20 cellular contexts compared by ENCODE assay signal in genomic region chr9:125393426-125393825, GRCh38.
DNase-seq lines count a peak whose midpoint lies in the region; ATAC-seq and TF ChIP-seq lines count a peak whose summit lies in the region.
"Had no signal": no experiment of that assay in that cellular context is flagged by ENCODE, and none has a peak within 500 bp of the region (broad histone marks: within the 10 kb centered on the region; RNA-seq: fewer than 3 reads in every experiment).

No MANE protein-coding gene starts in this region.

- H3K27ac Mint-ChIP-seq in stimulated activated memory B cell treated with anti-CD40 and anti-IgM and Interleukin-4, amounts not matched to agents 10 μg/mL and 1 μg/mL and 100 μg/mL, for 72 hours, result no peak overlapping the region
- no peak overlapping the region for H3K27ac Mint-ChIP-seq in CD8-positive, alpha-beta T cell
- H3K27ac Mint-ChIP-seq: activated T-helper 1 cell treated with anti-CD3 and anti-CD28 coated beads, Interleukin-12 subunit alpha, Interleukin-12 subunit beta, Interleukin-2, Interleukin-4 antibody, amounts not matched to agents 30 ng/mL and 10 ng/mL and 1 ng/mL, durations not matched to agents 14 hours and 24 hours and 36 hours; CD4-positive, CD25-positive, alpha-beta regulatory T cell; nephron had no signal

- TF ChIP-seq CTCF in astrocyte of the spinal cord (IDR thresholded peaks at IDR 0.05; ENCODE audit: low read depth, low read length), result no peak
- TF ChIP-seq CTCF in CD8-positive, alpha-beta T cell (IDR thresholded peaks at IDR 0.05), result no peak
- no peak for TF ChIP-seq CTCF in right atrium auricular region (IDR thresholded peaks at IDR 0.05)

- POLR2A ChIA-PET in CD8-positive, alpha-beta T cell (lab: Charles Lee), result no interaction called here

- peaks cover 23% of the 10 kb centered on the region for H3K27me3 Mint-ChIP-seq in stimulated activated memory B cell treated with anti-CD40 and anti-IgM and Interleukin-4, amounts not matched to agents 10 μg/mL and 1 μg/mL and 100 μg/mL, for 72 hours
- H3K27me3 Mint-ChIP-seq in CD8-positive, alpha-beta T cell (ENCODE audit: low read depth), result no peaks in the 10 kb centered on the region

- H3K4me1 Mint-ChIP-seq in stimulated activated memory B cell treated with anti-CD40 and anti-IgM and Interleukin-4, amounts not matched to agents 10 μg/mL and 1 μg/mL and 100 μg/mL, for 72 hours, result no peaks in the 10 kb centered on the region
- H3K4me1 Mint-ChIP-seq in CD8-positive, alpha-beta T cell (ENCODE audit: low read depth), result no peaks in the 10 kb centered on the region
- H3K4me1 Mint-ChIP-seq: CD4-positive, CD25-positive, alpha-beta regulatory T cell; nephron had no signal

- DNase-seq in activated T-cell treated with anti-CD3 and anti-CD28 coated beads for 48 hours (ENCODE audit: low read depth) (peak; percentile 5), activated T-cell treated with anti-CD3 and anti-CD28 coated beads for 4 hours (no peak), HS-5 (ENCODE audit: low read depth) (peak; percentile 37), astrocyte of the spinal cord (ENCODE audit: low read depth, low spot score) (peak; percentile 53), right atrium auricular region (ENCODE audit: low spot score) (no peak)
- no peak for DNase-seq in CD8-positive, alpha-beta T cell
- DNase-seq in stimulated activated CD4-positive, alpha-beta T cell treated with anti-CD3 and anti-CD28 coated beads, Interleukin-12 subunit alpha, Interleukin-12 subunit beta, amount 100 ng/mL, for 4 hours, result no peak
- DNase-seq: activated CD4-positive, alpha-beta T cell treated with anti-CD3 and anti-CD28 coated beads, Interleukin-2, amount 50 U/mL, for 1 hour; amygdala; CD4-positive, CD25-positive, alpha-beta regulatory T cell; cortex of kidney; mesenchymal stem cell; MM.1S; NCI-H187 treated with DMSO at 0.1 percent for 48 hours; NCI-H510A treated with DMSO at 0.1 percent for 48 hours; psoas muscle had no signal

- no peaks in the 10 kb centered on the region for H3K36me3 ChIP-seq in CD8-positive, alpha-beta T cell (ENCODE audit: insufficient read depth, low read length)
- H3K36me3 ChIP-seq in right atrium auricular region, result no peaks in the 10 kb centered on the region

- no peak overlapping the region for H3K4me3 Mint-ChIP-seq in stimulated activated memory B cell treated with anti-CD40 and anti-IgM and Interleukin-4, amounts not matched to agents 10 μg/mL and 1 μg/mL and 100 μg/mL, for 72 hours
- no peak overlapping the region for H3K4me3 Mint-ChIP-seq in CD8-positive, alpha-beta T cell
- H3K4me3 Mint-ChIP-seq: activated T-helper 1 cell treated with anti-CD3 and anti-CD28 coated beads, Interleukin-12 subunit alpha, Interleukin-12 subunit beta, Interleukin-2, Interleukin-4 antibody, amounts not matched to agents 30 ng/mL and 10 ng/mL and 1 ng/mL, durations not matched to agents 14 hours and 24 hours and 36 hours; CD4-positive, CD25-positive, alpha-beta regulatory T cell; nephron had no signal

- no peaks in the 10 kb centered on the region for H3K4me1 ChIP-seq in CD8-positive, alpha-beta T cell (ENCODE audit: insufficient read depth, low read length)
- no peaks in the 10 kb centered on the region for H3K4me1 ChIP-seq in right atrium auricular region
- H3K4me1 ChIP-seq: A549, psoas muscle had no signal

- H3K4me3 ChIP-seq in astrocyte of the spinal cord (ENCODE audit: low read depth, low read length), result no peak overlapping the region
- H3K4me3 ChIP-seq in CD8-positive, alpha-beta T cell (ENCODE audit: low read depth, low read length), result no peak overlapping the region
- H3K4me3 ChIP-seq in right atrium auricular region, result no peak overlapping the region
- H3K4me3 ChIP-seq: A549, psoas muscle had no signal

- no peaks in the 10 kb centered on the region for H3K36me3 Mint-ChIP-seq in stimulated activated memory B cell treated with anti-CD40 and anti-IgM and Interleukin-4, amounts not matched to agents 10 μg/mL and 1 μg/mL and 100 μg/mL, for 72 hours
- H3K36me3 Mint-ChIP-seq in CD8-positive, alpha-beta T cell, result no peaks in the 10 kb centered on the region

- no peaks in the 10 kb centered on the region for H3K9me3 ChIP-seq in CD8-positive, alpha-beta T cell (ENCODE audit: low read length)
- H3K9me3 ChIP-seq in right atrium auricular region, result no peaks in the 10 kb centered on the region
- H3K9me3 ChIP-seq: A549, psoas muscle had no signal

- H3K9me3 Mint-ChIP-seq in stimulated activated memory B cell treated with anti-CD40 and anti-IgM and Interleukin-4, amounts not matched to agents 10 μg/mL and 1 μg/mL and 100 μg/mL, for 72 hours, result peaks cover 2% of the 10 kb centered on the region
- H3K9me3 Mint-ChIP-seq in CD8-positive, alpha-beta T cell, result no peaks in the 10 kb centered on the region
- H3K9me3 Mint-ChIP-seq: activated T-helper 1 cell treated with anti-CD3 and anti-CD28 coated beads, Interleukin-12 subunit alpha, Interleukin-12 subunit beta, Interleukin-2, Interleukin-4 antibody, amounts not matched to agents 30 ng/mL and 10 ng/mL and 1 ng/mL, durations not matched to agents 14 hours and 24 hours and 36 hours; nephron had no signal

- no peak overlapping the region for H3K27ac ChIP-seq in CD8-positive, alpha-beta T cell (ENCODE audit: low read depth, low read length)
- no peak overlapping the region for H3K27ac ChIP-seq in right atrium auricular region
- H3K27ac ChIP-seq: A549, psoas muscle had no signal

- intact Hi-C loops in CD8-positive, alpha-beta T cell (cut with DNase I, micrococcal nuclease), result no loop called here

- in situ Hi-C loops in astrocyte of the spinal cord (cut with HindIII; ENCODE audit: low sequenced_read_pairs), result no loop called here

- no peaks in the 10 kb centered on the region for H3K27me3 ChIP-seq in CD8-positive, alpha-beta T cell (ENCODE audit: insufficient read depth, low read length)
- no peaks in the 10 kb centered on the region for H3K27me3 ChIP-seq in right atrium auricular region

- CTCF ChIA-PET in CD8-positive, alpha-beta T cell (lab: Charles Lee), result interaction anchor here (1.3 kb wide), 1 partner anchor 14 kb away, joined by 3 read pairs; no protein-coding TSS in a partner anchor

- ATAC-seq in stimulated activated memory B cell treated with anti-CD40 and anti-IgM and Interleukin-4, amounts not matched to agents 10 μg/mL and 1 μg/mL and 100 μg/mL, for 72 hours, result peak; percentile 42
- no peak for ATAC-seq in CD8-positive, alpha-beta T cell
- ATAC-seq: A549, psoas muscle had no signal

Comparison
In these comparisons a context has a peak if more than half of its experiments do, and no peak if none do; other contexts are left out.
1. DNase-seq: peak in activated T-cell treated with anti-CD3 and anti-CD28 coated beads for 48 hours (single experiment), HS-5 (single experiment) and astrocyte of the spinal cord (single experiment); none in activated T-cell treated with anti-CD3 and anti-CD28 coated beads for 4 hours (single experiment), CD8-positive, alpha-beta T cell (0 of 7), stimulated activated CD4-positive, alpha-beta T cell treated with anti-CD3 and anti-CD28 coated beads, Interleukin-12 subunit alpha, Interleukin-12 subunit beta, amount 100 ng/mL, for 4 hours (single experiment) and right atrium auricular region (single experiment).